11 cellular contexts compared by ENCODE assay signal in the genomic region with DNA sequence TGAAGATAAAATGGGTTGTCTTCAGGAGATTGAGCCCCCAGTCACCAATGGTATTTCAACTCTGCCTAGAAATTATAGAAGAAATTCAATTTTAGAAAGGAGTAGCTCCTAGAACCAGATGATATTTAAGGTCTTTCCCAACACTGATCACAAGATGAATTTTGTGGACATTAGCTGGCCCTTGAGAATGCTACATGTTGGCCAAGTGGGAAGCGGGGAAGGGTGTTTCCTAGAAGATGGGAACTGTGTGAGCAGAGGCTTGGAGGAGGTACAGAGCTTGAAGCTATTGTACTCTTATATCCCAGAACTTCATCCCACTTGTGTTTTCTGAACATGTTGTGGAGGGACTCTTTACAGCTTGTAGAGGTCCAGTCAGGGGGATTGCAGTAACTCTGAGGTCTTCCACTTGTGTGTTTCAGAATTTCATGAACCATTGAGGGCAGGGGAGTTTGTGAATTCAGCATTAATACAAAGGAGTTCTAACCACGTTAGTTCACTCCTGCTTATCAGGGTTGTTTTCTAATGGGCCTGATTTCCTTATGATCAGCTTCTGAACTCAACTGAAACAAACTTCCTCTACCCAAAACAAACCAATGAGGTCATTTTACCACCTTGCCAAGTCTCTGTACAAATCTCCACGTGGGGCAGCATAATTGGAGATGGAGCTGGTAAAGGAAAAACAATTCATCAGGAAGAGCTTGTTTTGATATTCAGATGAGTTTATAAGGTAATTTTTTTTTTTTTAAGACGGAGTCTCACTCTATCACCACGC.
DNase-seq lines count a peak whose midpoint lies in the region; ATAC-seq and TF ChIP-seq lines count a peak whose summit lies in the region.
"Had no signal": no experiment of that assay in that cellular context is flagged by ENCODE, and none has a peak within 500 bp of the region (broad histone marks: within the 10 kb centered on the region; RNA-seq: fewer than 3 reads in every experiment).

No MANE protein-coding gene starts in this region.

- H3K27ac ChIP-seq in osteoblast (ENCODE audit: low read depth, low read length) = peak overlapping the region; percentile 74
- H3K27ac ChIP-seq: HL-60 had no signal

- H3K27me3 ChIP-seq in osteoblast (ENCODE audit: insufficient read depth, low read length) = no peaks in the 10 kb centered on the region

- H3K4me2 ChIP-seq in osteoblast (ENCODE audit: insufficient read depth, low read length) = peak overlapping the region; percentile 11

- H3K4me3 ChIP-seq in osteoblast (ENCODE audit: insufficient read depth, low read length) = no peak overlapping the region

- DNase-seq in AG20443 (ENCODE audit: low spot score) (peak; percentile 70), NCI-H69 (lab: John Stamatoyannopoulos, UW) (peak; percentile 27), fibroblast of gingiva (ENCODE audit: low read depth) (peak; percentile 77), osteoblast (ENCODE audit: insufficient read length, low spot score, missing footprints) (no peak), posterior cingulate gyrus (no peak), NCI-H1694 treated with DMSO at 0.1 percent for 48 hours (lab: John Stamatoyannopoulos, UW) (no peak)
- no peak for DNase-seq in stimulated activated CD4-positive, alpha-beta T cell treated with anti-CD3 and anti-CD28 coated beads, Interleukin-4, amount 100 ng/mL, for 1 hour
- DNase-seq: C1 segment of cervical spinal cord, NCI-H510A had no signal

- peaks cover 46% of the 10 kb centered on the region for H3K4me1 ChIP-seq in osteoblast (ENCODE audit: insufficient read depth, low read length)

- no peak for ATAC-seq in GM18873 (IDR thresholded peaks at IDR 0.05; ENCODE audit: low FRiP score, unreplicated experiment)

- TF ChIP-seq CTCF in osteoblast (IDR thresholded peaks at IDR 0.05; ENCODE audit: extremely low read depth, low read depth, low read length) = peak; percentile 13

- no peaks in the 10 kb centered on the region for H3K79me2 ChIP-seq in osteoblast (ENCODE audit: insufficient read depth, low read length)

- no peaks in the 10 kb centered on the region for H4K20me1 ChIP-seq in osteoblast (ENCODE audit: insufficient read depth, low read length)

- no peaks in the 10 kb centered on the region for H3K36me3 ChIP-seq in osteoblast (ENCODE audit: insufficient read depth, low read length)

- H3K9me3 ChIP-seq in osteoblast (ENCODE audit: low read depth, low read length) = no peaks in the 10 kb centered on the region

- peak overlapping the region; percentile 6 for H2AFZ ChIP-seq in osteoblast (ENCODE audit: low read length)

- intact Hi-C loops in posterior cingulate gyrus (cut with DNase I) = no loop called here

Comparison
In these comparisons a context has a peak if more than half of its experiments do, and no peak if none do; other contexts are left out.
1. DNase-seq: peak in AG20443 (single experiment), NCI-H69 (single experiment) and fibroblast of gingiva (single experiment); none in osteoblast (single experiment), posterior cingulate gyrus (0 of 10), stimulated activated CD4-positive, alpha-beta T cell treated with anti-CD3 and anti-CD28 coated beads, Interleukin-4, amount 100 ng/mL, for 1 hour (single experiment) and NCI-H1694 treated with DMSO at 0.1 percent for 48 hours (single experiment).